8 cellular contexts compared by ENCODE assay signal in the genomic region with DNA sequence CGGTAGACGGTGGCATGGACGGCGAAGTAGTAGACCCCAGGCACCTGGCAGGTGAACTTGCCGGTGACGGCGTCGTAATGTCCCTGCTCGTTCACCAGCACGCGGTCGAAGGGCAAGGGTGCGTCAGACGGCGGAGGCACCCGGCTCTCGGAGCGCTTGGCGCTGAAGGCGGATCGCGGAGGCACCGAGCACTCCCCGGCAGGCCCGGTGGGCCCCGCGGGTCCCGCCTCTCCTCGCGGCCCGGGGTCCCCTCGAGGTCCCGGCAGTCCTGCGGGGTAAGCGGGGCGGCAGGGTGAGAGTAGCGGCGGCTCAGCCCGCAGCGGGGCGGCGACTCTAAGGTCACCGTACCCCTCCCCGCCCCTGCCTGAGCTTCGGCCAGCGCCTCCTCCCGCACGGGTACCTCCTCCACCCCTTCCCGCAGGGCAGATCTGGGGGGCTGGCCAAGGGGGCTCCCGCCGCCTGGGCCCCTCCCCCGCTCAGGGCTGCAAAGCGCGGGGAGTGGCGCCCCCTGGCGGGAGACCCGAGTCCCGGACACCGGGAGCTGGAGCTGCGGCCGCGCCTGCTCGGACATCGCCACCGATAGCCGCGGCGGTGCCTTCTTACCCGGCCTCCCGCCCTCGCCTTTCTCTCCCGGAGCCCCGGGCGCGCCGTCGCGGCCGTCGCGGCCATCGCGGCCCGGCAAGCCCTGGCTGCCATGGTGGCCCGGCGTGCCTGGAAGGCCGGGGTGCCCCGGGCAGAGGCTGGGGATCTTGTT.
A peak's percentile ranks its signal among the peaks of the same experiment; 100 is the strongest.
DNase-seq lines count a peak whose midpoint lies in the region; ATAC-seq, FAIRE-seq and TF ChIP-seq lines count a peak whose summit lies in the region.

No MANE protein-coding gene starts in this region.

- TF ChIP-seq CTCF in neutrophil (IDR thresholded peaks at IDR 0.05), result peak; percentile 63

- H3K27ac ChIP-seq in neutrophil, result no peak overlapping the region

- FAIRE-seq in HTR-8/SVneo (lab: Jason Lieb, UNC), result peak; percentile 48

- H3K36me3 ChIP-seq in neutrophil, result no peaks in the 10 kb centered on the region

- H3K4me1 ChIP-seq in neutrophil (ENCODE audit: control insufficient read depth in 1 of 2, insufficient read depth in 1 of 2, low read depth in 1 of 2, low read length in 1 of 2), result peaks cover 21 to 31% of the 10 kb centered on the region in 2 experiments

- peak overlapping the region; percentile 17 to 29 for H3K4me3 ChIP-seq in neutrophil (ENCODE audit: low read depth in 1 of 2, low read length in 1 of 2)

- H3K4me3 Mint-ChIP-seq in activated naive CD8-positive, alpha-beta T cell, result peak overlapping the region; percentile 67

- ATAC-seq in GM18870 (IDR thresholded peaks at IDR 0.05; ENCODE audit: unreplicated experiment), result no peak

- H3K9me3 ChIP-seq in neutrophil, result no peaks in the 10 kb centered on the region

- no peak overlapping the region for H3K27ac Mint-ChIP-seq in activated naive CD8-positive, alpha-beta T cell

- DNase-seq in CD1c-positive myeloid dendritic cell (ENCODE audit: extremely low spot score) (peak; percentile 51), HTR-8/SVneo (ENCODE audit: insufficient read length, low spot score) (peak; percentile 61), glomerular visceral epithelial cell (ENCODE audit: extremely low spot score) (peak; percentile 52), NCI-H446 treated with DMSO at 0.1 percent for 48 hours (lab: John Stamatoyannopoulos, UW) (no peak), SIG-M5 (lab: John Stamatoyannopoulos, UW) (no peak)

- H3K9me3 Mint-ChIP-seq in activated naive CD8-positive, alpha-beta T cell (ENCODE audit: low read depth), result no peaks in the 10 kb centered on the region

- H3K36me3 Mint-ChIP-seq in activated naive CD8-positive, alpha-beta T cell, result no peaks in the 10 kb centered on the region

- peaks cover 14% of the 10 kb centered on the region for H3K27me3 Mint-ChIP-seq in activated naive CD8-positive, alpha-beta T cell

- peaks cover 30% of the 10 kb centered on the region for H3K4me1 Mint-ChIP-seq in activated naive CD8-positive, alpha-beta T cell (ENCODE audit: low read depth)

- H3K27me3 ChIP-seq in neutrophil, result peaks cover 65% of the 10 kb centered on the region

Comparison
In these comparisons a context has a peak if more than half of its experiments do, and no peak if none do; other contexts are left out.
1. DNase-seq: peak in CD1c-positive myeloid dendritic cell (single experiment), HTR-8/SVneo (single experiment) and glomerular visceral epithelial cell (single experiment); none in NCI-H446 treated with DMSO at 0.1 percent for 48 hours (single experiment) and SIG-M5 (single experiment).